Comparison of ENCODE assay signal across 24 cellular contexts in genomic region chr6:147726342-147726741, GRCh38.
"Had no signal": no experiment of that assay in that cellular context is flagged by ENCODE, and none has a peak within 500 bp of the region (broad histone marks: within the 10 kb centered on the region; RNA-seq: fewer than 3 reads in every experiment).

No MANE protein-coding gene starts in this region.

- DNase-seq: natural killer cell; occipital lobe; ovary; posterior cingulate gyrus; psoas muscle; right cardiac atrium; right lobe of liver; sigmoid colon; small intestine; stimulated activated CD4-positive, alpha-beta T cell treated with anti-CD3 and anti-CD28 coated beads, Interleukin-15, amount 100 ng/mL, for 24 hours; stimulated activated CD4-positive, alpha-beta T cell treated with anti-CD3 and anti-CD28 coated beads, Interleukin-2, amount 100 ng/mL, for 24 hours; stimulated activated CD4-positive, alpha-beta T cell treated with anti-CD3 and anti-CD28 coated beads, Interleukin-2, amount 100 ng/mL, for 48 hours; stimulated activated CD4-positive, alpha-beta T cell treated with anti-CD3 and anti-CD28 coated beads, Interleukin-4, amount 100 ng/mL, for 24 hours; stimulated activated naive B cell treated with anti-CD40 and anti-IgM and Interleukin-4, amounts not matched to agents 10 μg/mL and 1 μg/mL and 100 μg/mL, for 72 hours; stimulated activated naive CD4-positive, alpha-beta T cell treated with Interleukin-2 at 50 U/mL for 16 hours; stomach; testis; tibial artery; transverse colon; upper lobe of right lung; uterus had no signal

- H2AFZ ChIP-seq: neural progenitor cell, parathyroid adenoma had no signal

- ATAC-seq: natural killer cell; psoas muscle; right cardiac atrium; right lobe of liver; stimulated activated effector memory CD8-positive, alpha-beta T cell treated with anti-CD3 and anti-CD28 coated beads, Interleukin-12 subunit alpha, Interleukin-12 subunit beta, amount 100 ng/mL, for 72 hours; stimulated activated naive B cell treated with anti-CD40 and anti-IgM and Interleukin-4, amounts not matched to agents 10 μg/mL and 1 μg/mL and 100 μg/mL, for 72 hours; upper lobe of right lung had no signal

- H3K4me3 ChIP-seq: neural progenitor cell, ovary, psoas muscle, right lobe of liver, sigmoid colon, stomach, testis, tibial artery, transverse colon, upper lobe of right lung, uterus had no signal

- H3K27me3 ChIP-seq: neural progenitor cell, ovary, right lobe of liver, sigmoid colon, stomach, testis, tibial artery, transverse colon, upper lobe of right lung, uterus had no signal

- H3K9ac ChIP-seq: neural progenitor cell, parathyroid adenoma had no signal

- H3K79me2 ChIP-seq: parathyroid adenoma had no signal

- H3K4me2 ChIP-seq: neural progenitor cell had no signal

- H3K36me3 ChIP-seq: neural progenitor cell, ovary, right lobe of liver, sigmoid colon, stomach, tibial artery, transverse colon, upper lobe of right lung, uterus had no signal

- H3K27ac ChIP-seq: neural progenitor cell, ovary, parathyroid adenoma, psoas muscle, right lobe of liver, sigmoid colon, stomach, tibial artery, transverse colon, upper lobe of right lung, uterus had no signal

- H3K4me1 ChIP-seq: neural progenitor cell, parathyroid adenoma, psoas muscle, right lobe of liver, sigmoid colon, stomach, tibial artery, transverse colon, upper lobe of right lung, uterus had no signal

- H3K9me3 ChIP-seq: ovary, psoas muscle, right lobe of liver, sigmoid colon, testis, transverse colon, uterus had no signal
